ENCODE assay signal across 21 cellular contexts in the genomic region with DNA sequence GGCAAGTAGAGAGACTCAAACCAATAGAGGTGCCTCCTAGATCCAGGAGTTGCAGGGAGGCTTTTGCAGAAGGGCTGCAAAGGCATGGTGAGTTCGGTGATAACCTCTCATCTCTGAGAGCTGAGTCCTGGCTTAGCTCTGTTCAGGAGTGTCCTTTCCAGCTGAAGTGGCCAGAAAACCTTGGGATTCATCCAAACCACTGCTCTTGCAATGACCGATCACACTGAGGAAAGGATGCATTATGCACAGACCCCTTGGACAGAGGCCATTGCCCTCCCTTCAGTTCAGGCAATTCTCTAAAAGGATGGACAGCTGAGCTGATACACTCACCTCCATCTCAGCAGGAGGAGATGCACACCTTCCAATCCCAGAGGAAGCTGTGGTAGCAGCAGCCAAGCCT.
A peak's percentile ranks its signal among the peaks of the same experiment; 100 is the strongest.
DNase-seq lines count a peak whose midpoint lies in the region; ATAC-seq and TF ChIP-seq lines count a peak whose summit lies in the region.
"Had no signal": no experiment of that assay in that cellular context is flagged by ENCODE, and none has a peak within 500 bp of the region (broad histone marks: within the 10 kb centered on the region; RNA-seq: fewer than 3 reads in every experiment).

No MANE protein-coding gene starts in this region.

- no peak for TF ChIP-seq POLR2A in body of pancreas (IDR thresholded peaks at IDR 0.05)

- no peak overlapping the region for H3K4me2 ChIP-seq in osteoblast (ENCODE audit: insufficient read depth, low read length)

- no peaks in the 10 kb centered on the region for H3K79me2 ChIP-seq in osteoblast (ENCODE audit: insufficient read depth, low read length)

- H3K9me3 Mint-ChIP-seq in mesothelial cell of epicardium: no peaks in the 10 kb centered on the region
- H3K9me3 Mint-ChIP-seq: activated T-cell treated with anti-CD3 and anti-CD28 coated beads, Interleukin-2, amount 50 U/mL, for 24 hours had no signal

- no peaks in the 10 kb centered on the region for H3K36me3 Mint-ChIP-seq in mesothelial cell of epicardium

- H3K4me1 ChIP-seq in body of pancreas: no peaks in the 10 kb centered on the region
- peaks cover 9% of the 10 kb centered on the region for H3K4me1 ChIP-seq in osteoblast (ENCODE audit: insufficient read depth, low read length)

- no peak overlapping the region for H3K4me3 Mint-ChIP-seq in mesothelial cell of epicardium
- H3K4me3 Mint-ChIP-seq: activated CD8-positive, alpha-beta T cell treated with anti-CD3 and anti-CD28 coated beads, Interleukin-2, amount 10 ng/mL, durations not matched to agents 7 days and 5 days; activated T-cell treated with anti-CD3 and anti-CD28 coated beads, Interleukin-2, amount 50 U/mL, for 24 hours; naive thymus-derived CD8-positive, alpha-beta T cell had no signal

- no peak overlapping the region for H3K27ac Mint-ChIP-seq in mesothelial cell of epicardium
- H3K27ac Mint-ChIP-seq: activated CD8-positive, alpha-beta T cell treated with anti-CD3 and anti-CD28 coated beads, Interleukin-2, amount 10 ng/mL, durations not matched to agents 7 days and 5 days; activated T-cell treated with anti-CD3 and anti-CD28 coated beads, Interleukin-2, amount 50 U/mL, for 24 hours; naive thymus-derived CD8-positive, alpha-beta T cell; progenitor cell of endocrine pancreas had no signal

- intact Hi-C loops in body of pancreas (cut with DNase I): no loop called here

- WGBS in body of pancreas, 2 donors: 40 to 44% methylated on average over 2 of the region's 2 CpGs

- H3K27me3 ChIP-seq in body of pancreas (no peaks in the 10 kb centered on the region), osteoblast (ENCODE audit: insufficient read depth, low read length) (no peaks in the 10 kb centered on the region)
- H3K27me3 ChIP-seq: spleen had no signal

- H3K27me3 Mint-ChIP-seq in mesothelial cell of epicardium (ENCODE audit: low read depth): peaks cover 5% of the 10 kb centered on the region
- H3K27me3 Mint-ChIP-seq: progenitor cell of endocrine pancreas had no signal

- H4K20me1 ChIP-seq in osteoblast (ENCODE audit: insufficient read depth, low read length): no peaks in the 10 kb centered on the region

- peaks cover 13% of the 10 kb centered on the region for H3K4me1 Mint-ChIP-seq in mesothelial cell of epicardium

- no peak overlapping the region for H2AFZ ChIP-seq in osteoblast (ENCODE audit: low read length)

- no peaks in the 10 kb centered on the region for H3K36me3 ChIP-seq in body of pancreas (replicated peaks in 1 of 2; ENCODE audit: insufficient read depth in 1 of 2, low read depth in 2 of 2)
- H3K36me3 ChIP-seq in osteoblast (ENCODE audit: insufficient read depth, low read length): no peaks in the 10 kb centered on the region
- H3K36me3 ChIP-seq: spleen had no signal

- no peaks in the 10 kb centered on the region for H3K9me3 ChIP-seq in body of pancreas
- H3K9me3 ChIP-seq in osteoblast (ENCODE audit: low read depth, low read length): no peaks in the 10 kb centered on the region
- H3K9me3 ChIP-seq: spleen had no signal

- DNase-seq in AG08395 (ENCODE audit: low spot score) (peak; percentile 46), NCI-H1092 (lab: John Stamatoyannopoulos, UW) (peak; percentile 91), body of pancreas (peak in 1 of 4 donors; percentile 13), iris pigment epithelial cell (ENCODE audit: low read depth) (peak; percentile 44), osteoblast (ENCODE audit: insufficient read length, low spot score, missing footprints) (no peak), OCI-M2 (lab: John Stamatoyannopoulos, UW; ENCODE audit: unreplicated experiment) (no peak), mesothelial cell of epicardium (ENCODE audit: low spot score in 2 of 2, unreplicated experiment in 2 of 2) (no peak)
- DNase-seq: activated CD8-positive, alpha-beta T cell treated with anti-CD3 and anti-CD28 coated beads, Interleukin-2, amount 10 ng/mL, durations not matched to agents 7 days and 5 days; activated naive CD4-positive, alpha-beta T cell treated with anti-CD3 and anti-CD28 coated beads, Interleukin-2, amount 50 U/mL, for 16 hours; activated T-cell treated with anti-CD3 and anti-CD28 coated beads, Interleukin-2, amount 50 U/mL, for 24 hours; DMS 273 treated with DMSO at 0.1 percent for 48 hours; GF-D8; glutamatergic neuron; naive thymus-derived CD8-positive, alpha-beta T cell; NCI-H1694; spleen had no signal

- TF ChIP-seq CTCF in body of pancreas (IDR thresholded peaks at IDR 0.05) (no peak), osteoblast (IDR thresholded peaks at IDR 0.05; ENCODE audit: extremely low read depth, low read depth, low read length) (no peak), mesothelial cell of epicardium (IDR thresholded peaks at IDR 0.05; ENCODE audit: unreplicated experiment) (no peak)

- no peak overlapping the region for H3K4me3 ChIP-seq in body of pancreas
- H3K4me3 ChIP-seq in osteoblast (ENCODE audit: insufficient read depth, low read length): no peak overlapping the region
- H3K4me3 ChIP-seq: GM12878, lung, spleen had no signal

- ATAC-seq in body of pancreas (peak; percentile 15), GM18858 (IDR thresholded peaks at IDR 0.05; ENCODE audit: unreplicated experiment) (no peak)
- ATAC-seq: activated CD8-positive, alpha-beta T cell treated with anti-CD3 and anti-CD28 coated beads, Interleukin-2, amount 10 ng/mL, durations not matched to agents 7 days and 5 days; GM12878; naive thymus-derived CD8-positive, alpha-beta T cell had no signal

- H3K27ac ChIP-seq in body of pancreas (no peak overlapping the region), osteoblast (ENCODE audit: low read depth, low read length) (no peak overlapping the region)
- H3K27ac ChIP-seq: RWPE1, spleen had no signal

Comparison
In these comparisons a context has a peak if more than half of its experiments do, and no peak if none do; other contexts are left out.
1. DNase-seq: peak in AG08395 (single experiment), NCI-H1092 (single experiment) and iris pigment epithelial cell (single experiment); none in osteoblast (single experiment), OCI-M2 (single experiment) and mesothelial cell of epicardium (0 of 2).